ENCODE assay signal across 13 cellular contexts in the genomic region with DNA sequence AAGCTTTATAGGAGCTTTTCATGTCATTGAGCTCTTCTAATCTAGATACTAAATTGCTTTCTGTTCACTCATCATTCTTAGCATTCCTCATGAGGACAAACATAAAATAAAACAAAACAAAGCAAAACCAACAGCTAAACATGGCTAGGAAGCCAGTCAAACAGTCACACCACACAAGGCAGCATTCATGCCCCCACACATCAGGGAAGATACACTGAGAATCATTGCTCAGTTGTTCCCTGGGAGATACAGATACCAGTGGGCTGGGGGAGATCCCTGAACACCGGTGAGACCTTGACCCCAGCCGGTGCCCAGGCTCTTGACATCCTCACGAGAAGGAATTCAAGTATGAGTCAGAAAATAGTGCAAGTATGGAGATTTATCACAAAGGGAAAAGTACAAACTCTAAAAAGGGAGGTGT.
A peak's percentile ranks its signal among the peaks of the same experiment; 100 is the strongest.
DNase-seq lines count a peak whose midpoint lies in the region; ATAC-seq and TF ChIP-seq lines count a peak whose summit lies in the region.
"Had no signal": no experiment of that assay in that cellular context is flagged by ENCODE, and none has a peak within 500 bp of the region (broad histone marks: within the 10 kb centered on the region; RNA-seq: fewer than 3 reads in every experiment).

No MANE protein-coding gene starts in this region.

- no peak overlapping the region for H3K27ac ChIP-seq in right atrium auricular region
- H3K27ac ChIP-seq: spleen, uterus had no signal

- ATAC-seq in T-helper 17 cell = no peak

- H3K4me1 Mint-ChIP-seq in neural crest cell = peaks cover 60% of the 10 kb centered on the region
- no peaks in the 10 kb centered on the region for H3K4me1 Mint-ChIP-seq in T-helper 17 cell
- H3K4me1 Mint-ChIP-seq: immature natural killer cell had no signal

- H3K4me3 Mint-ChIP-seq in neural crest cell = no peak overlapping the region
- H3K4me3 Mint-ChIP-seq in T-helper 17 cell = no peak overlapping the region
- H3K4me3 Mint-ChIP-seq: CD4-positive, alpha-beta T cell; immature natural killer cell had no signal

- TF ChIP-seq CTCF in AG10803 (conservative IDR thresholded peaks at IDR 0.05; ENCODE audit: low read length) (no peak), neural crest cell (conservative IDR thresholded peaks at IDR 0.05) (no peak), right atrium auricular region (IDR thresholded peaks at IDR 0.05) (no peak)

- H3K4me3 ChIP-seq in AG10803 (ENCODE audit: low read length) (0 out of 2 replicates have a peak overlapping the region, but pooled peaks have one; percentile 5), right atrium auricular region (no peak overlapping the region)
- H3K4me3 ChIP-seq: spleen, uterus had no signal

- DNase-seq in AG10803 (ENCODE audit: low read depth) (peak; percentile 89), NCI-H460 (ENCODE audit: extremely low read depth, low read depth) (peak; percentile 50), dedifferentiated amniotic fluid mesenchymal stem cell (ENCODE audit: extremely low spot score) (peak; percentile 51), neural crest cell (ENCODE audit: low read depth, low spot score) (no peak), DMS153 treated with DMSO at 0.1 percent for 48 hours (lab: John Stamatoyannopoulos, UW; ENCODE audit: unreplicated experiment) (no peak), T-helper 17 cell (no peak), right atrium auricular region (ENCODE audit: low spot score) (no peak), occipital lobe (lab: John Stamatoyannopoulos, UW) (no peak)
- DNase-seq: activated CD8-positive, alpha-beta memory T cell treated with anti-CD3 and anti-CD28 coated beads, Interleukin-2, amount 50 U/mL, for 48 hours; CD4-positive, alpha-beta T cell; immature natural killer cell; spleen; uterus had no signal

- H3K9me3 ChIP-seq in T-helper 17 cell (ENCODE audit: control insufficient read depth, low read length, poor library complexity, severe bottlenecking) = no peaks in the 10 kb centered on the region
- no peaks in the 10 kb centered on the region for H3K9me3 ChIP-seq in right atrium auricular region
- H3K9me3 ChIP-seq: spleen, uterus had no signal

- H3K27ac Mint-ChIP-seq in neural crest cell (ENCODE audit: unreplicated experiment) (peak overlapping the region; percentile 70), T-helper 17 cell (no peak overlapping the region)
- H3K27ac Mint-ChIP-seq: CD4-positive, alpha-beta T cell had no signal

- H3K4me1 ChIP-seq in right atrium auricular region = no peaks in the 10 kb centered on the region
- H3K4me1 ChIP-seq: spleen, uterus had no signal

- H3K9me3 Mint-ChIP-seq in neural crest cell = peaks cover 6% of the 10 kb centered on the region
- H3K9me3 Mint-ChIP-seq: CD4-positive, alpha-beta T cell; immature natural killer cell had no signal

- H3K36me3 ChIP-seq in right atrium auricular region = no peaks in the 10 kb centered on the region
- H3K36me3 ChIP-seq: spleen, uterus had no signal

- H3K27me3 Mint-ChIP-seq in neural crest cell (ENCODE audit: low read depth) (peaks cover 34% of the 10 kb centered on the region), T-helper 17 cell (peaks cover 29% of the 10 kb centered on the region)

- no peaks in the 10 kb centered on the region for H3K27me3 ChIP-seq in right atrium auricular region
- H3K27me3 ChIP-seq: spleen, uterus had no signal

- peaks cover 4% of the 10 kb centered on the region for H3K36me3 Mint-ChIP-seq in neural crest cell (ENCODE audit: low read depth)
- H3K36me3 Mint-ChIP-seq in T-helper 17 cell (ENCODE audit: low read depth) = no peaks in the 10 kb centered on the region
- H3K36me3 Mint-ChIP-seq: immature natural killer cell had no signal

Comparison
In these comparisons a context has a peak if more than half of its experiments do, and no peak if none do; other contexts are left out.
1. DNase-seq: peak in AG10803 (single experiment), NCI-H460 (single experiment) and dedifferentiated amniotic fluid mesenchymal stem cell (single experiment); none in neural crest cell (single experiment), DMS153 treated with DMSO at 0.1 percent for 48 hours (single experiment), T-helper 17 cell (0 of 3), right atrium auricular region (single experiment) and occipital lobe (single experiment).